In the genomic region with DNA sequence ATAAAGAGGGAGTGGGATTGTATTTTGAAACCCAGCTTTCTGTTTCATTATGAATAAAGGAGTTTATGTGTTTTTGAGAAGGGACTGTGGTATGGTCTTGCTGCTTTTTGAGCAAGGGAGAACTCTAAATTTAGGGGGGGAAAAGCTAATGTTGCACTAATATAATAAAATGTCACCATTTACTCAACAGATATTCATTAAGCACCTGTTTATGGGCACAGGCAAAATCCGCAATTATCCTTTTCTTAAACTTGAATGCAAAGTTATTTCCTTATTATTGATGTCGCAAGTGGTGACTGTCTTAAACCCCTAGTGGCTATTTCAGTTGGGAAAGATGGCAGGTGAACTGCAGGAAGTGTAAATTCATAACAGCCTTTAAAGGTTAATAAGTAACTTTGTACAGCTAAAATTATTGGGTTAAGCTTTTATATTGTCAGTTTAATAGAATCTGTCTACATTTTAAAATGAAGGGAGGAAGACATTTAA, we compare ENCODE assay signal across 1 cellular context.
TF ChIP-seq lines count a peak whose summit lies in the region.

No MANE protein-coding gene starts in this region.

TF ChIP-seq in HepG2, 621 proteins besides CTCF, POLR2A, EP300 and RAD21 (continued from another document):
- TF ChIP-seq ARID5B (CRISPR knock-in tag; IDR thresholded peaks at IDR 0.05) (peak; percentile 53; the same call in 1 of the 2 replicates), ZNF256 (CRISPR knock-in tag; conservative IDR thresholded peaks at IDR 0.05) (no peak), CEBPB (IDR thresholded peaks at IDR 0.05; ENCODE audit: borderline replicate concordance, low read depth, low read length) (peak; percentile 70; the same call in 1 of the 2 replicates), HNRNPUL1 (IDR thresholded peaks at IDR 0.05; ENCODE audit: low read depth, low read length) (peak; percentile 52; the same call in 1 of the 2 replicates), CENPBD1 (CRISPR knock-in tag; IDR thresholded peaks at IDR 0.05; ENCODE audit: borderline replicate concordance, low read depth) (no peak), CSRNP2 (CRISPR knock-in tag; conservative IDR thresholded peaks at IDR 0.05; ENCODE audit: low read depth) (no peak), YY1 (IDR thresholded peaks at IDR 0.05; ENCODE audit: insufficient read depth, insufficient replicate concordance, low read depth, low read length) (peak; percentile 46), HNRNPK (IDR thresholded peaks at IDR 0.05; ENCODE audit: low read depth, low read length, poor library complexity, severe bottlenecking) (no peak), GABPA (IDR thresholded peaks at IDR 0.05; ENCODE audit: low read depth, low read length) (no peak), GABPA (CRISPR knock-in tag; IDR thresholded peaks at IDR 0.05; ENCODE audit: low read depth) (0 out of 2 replicates have a peak, but pooled peaks have one; percentile 9), POGZ (CRISPR knock-in tag; IDR thresholded peaks at IDR 0.05) (peak; percentile 23; the same call in 1 of the 2 replicates), THAP11 (CRISPR knock-in tag; IDR thresholded peaks at IDR 0.05) (peak; percentile 37; the same call in 1 of the 2 replicates), HNF1A (IDR thresholded peaks at IDR 0.05; ENCODE audit: low read depth) (peak; percentile 74), HNF1A (CRISPR knock-in tag; IDR thresholded peaks at IDR 0.05; ENCODE audit: borderline replicate concordance) (peak; percentile 64; the same call in 1 of the 2 replicates), HES4 (CRISPR knock-in tag; IDR thresholded peaks at IDR 0.05; ENCODE audit: borderline replicate concordance) (no peak), ATRX (CRISPR knock-in tag; IDR thresholded peaks at IDR 0.05; ENCODE audit: borderline replicate concordance) (no peak), SAP130 (CRISPR knock-in tag; IDR thresholded peaks at IDR 0.05; ENCODE audit: low read depth) (peak; percentile 65), KDM1A (CRISPR knock-in tag; IDR thresholded peaks at IDR 0.05) (no peak), RXRA (CRISPR knock-in tag; IDR thresholded peaks at IDR 0.05) (no peak), ELF3 (CRISPR knock-in tag; IDR thresholded peaks at IDR 0.05) (peak; percentile 71), SMC3 (IDR thresholded peaks at IDR 0.05; ENCODE audit: low read length) (0 out of 2 replicates have a peak, but pooled peaks have one; percentile 6), CEBPG (CRISPR knock-in tag; IDR thresholded peaks at IDR 0.05) (peak; percentile 75), ZNF788 (CRISPR knock-in tag; IDR thresholded peaks at IDR 0.05; ENCODE audit: borderline replicate concordance) (no peak)
- TF ChIP-seq, protein P1, sequence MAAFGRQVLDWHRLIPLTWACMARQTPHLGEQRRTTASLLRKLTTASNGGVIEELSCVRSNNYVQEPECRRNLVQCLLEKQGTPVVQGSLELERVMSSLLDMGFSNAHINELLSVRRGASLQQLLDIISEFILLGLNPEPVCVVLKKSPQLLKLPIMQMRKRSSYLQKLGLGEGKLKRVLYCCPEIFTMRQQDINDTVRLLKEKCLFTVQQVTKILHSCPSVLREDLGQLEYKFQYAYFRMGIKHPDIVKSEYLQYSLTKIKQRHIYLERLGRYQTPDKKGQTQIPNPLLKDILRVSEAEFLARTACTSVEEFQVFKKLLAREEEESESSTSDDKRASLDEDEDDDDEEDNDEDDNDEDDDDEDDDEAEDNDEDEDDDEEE (CRISPR knock-in tag; IDR thresholded peaks at IDR 0.05): no peak
- TF ChIP-seq, protein P2, sequence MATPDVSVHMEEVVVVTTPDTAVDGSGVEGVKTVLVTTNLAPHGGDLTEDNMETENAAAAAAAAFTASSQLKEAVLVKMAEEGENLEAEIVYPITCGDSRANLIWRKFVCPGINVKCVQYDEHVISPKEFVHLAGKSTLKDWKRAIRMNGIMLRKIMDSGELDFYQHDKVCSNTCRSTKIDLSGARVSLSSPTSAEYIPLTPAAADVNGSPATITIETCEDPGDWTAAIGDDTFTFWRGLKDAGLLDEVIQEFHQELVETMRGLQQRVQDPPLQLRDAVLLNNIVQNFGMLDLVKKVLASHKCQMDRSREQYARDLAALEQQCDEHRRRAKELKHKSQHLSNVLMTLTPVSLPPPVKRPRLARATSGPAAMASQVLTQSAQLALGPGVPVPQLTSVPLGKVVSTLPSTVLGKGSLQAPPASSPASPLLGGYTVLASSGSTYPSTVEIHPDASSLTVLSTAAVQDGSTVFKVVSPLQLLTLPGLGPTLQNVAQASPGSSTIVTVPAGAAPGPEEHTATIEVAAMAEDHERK (CRISPR knock-in tag; IDR thresholded peaks at IDR 0.05; ENCODE audit: low read depth): no peak
